ENCODE assay signal across 8 cellular contexts in the genomic region with DNA sequence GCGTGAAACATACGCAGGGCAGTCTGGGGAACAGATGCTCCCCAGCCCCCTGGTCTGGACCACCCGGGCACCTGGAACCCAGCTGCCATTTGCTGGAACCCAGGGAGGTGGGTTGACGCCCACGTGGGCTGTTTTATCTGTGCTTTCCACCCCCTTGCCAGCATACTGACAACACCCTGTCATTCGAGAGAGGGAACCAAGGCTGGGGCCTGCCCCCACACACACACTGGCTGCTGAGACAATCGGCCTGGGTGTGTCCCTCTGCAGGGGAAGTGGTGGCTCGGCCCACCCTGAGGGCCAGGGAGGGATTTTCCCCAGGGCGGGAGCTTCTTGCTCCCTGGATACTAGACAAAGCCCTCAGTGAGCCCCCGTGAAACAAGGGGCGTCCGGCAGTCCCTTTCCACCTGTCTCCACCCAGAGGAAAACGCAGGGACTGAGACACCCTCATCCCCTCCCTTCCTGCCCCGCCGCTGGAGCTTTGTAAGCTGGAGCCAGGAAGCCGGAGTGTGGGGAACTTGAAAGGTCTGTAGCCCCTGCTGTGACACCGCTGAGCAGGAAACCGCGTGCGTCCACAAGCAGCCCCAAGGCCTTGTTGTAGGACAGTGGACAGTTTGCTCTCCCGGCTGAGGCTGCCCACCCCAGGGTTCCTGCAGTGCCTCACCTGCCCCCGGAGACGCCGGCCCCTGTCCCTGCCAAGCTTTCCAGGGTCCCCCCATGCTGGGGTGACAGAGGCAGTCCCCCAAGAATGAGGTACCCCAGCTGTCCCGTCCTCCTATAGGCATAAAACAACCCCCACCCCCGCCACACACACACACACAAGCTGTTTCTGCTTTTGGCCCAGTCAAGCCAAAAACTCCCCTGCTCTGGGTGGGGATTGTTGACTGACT. TPM values are rescaled to one million over a fixed set of nuclear protein-coding genes. Genes with fewer than 3 reads are reported as not detected.
A peak's percentile ranks its signal among the peaks of the same experiment; 100 is the strongest.
DNase-seq lines count a peak whose midpoint lies in the region; ATAC-seq, FAIRE-seq and TF ChIP-seq lines count a peak whose summit lies in the region.

No MANE protein-coding gene starts in this region.

- no peaks in the 10 kb centered on the region for H4K20me1 ChIP-seq in keratinocyte (ENCODE audit: control insufficient read depth, extremely low read depth, insufficient read depth, low read length)

- H3K36me3 Mint-ChIP-seq in activated naive CD4-positive, alpha-beta T cell treated with anti-CD3 and anti-CD28 coated beads for 36 hours (ENCODE audit: low read depth): no peaks in the 10 kb centered on the region

- no peaks in the 10 kb centered on the region for H3K79me2 ChIP-seq in keratinocyte (ENCODE audit: control insufficient read depth, insufficient read depth, low read length)

- FAIRE-seq in keratinocyte (lab: Jason Lieb, UNC): peak; percentile 69

- H3K27me3 ChIP-seq in keratinocyte (ENCODE audit: control insufficient read depth, extremely low read depth, insufficient read depth, low read length): no peaks in the 10 kb centered on the region

- CTCF ChIA-PET in activated naive CD4-positive, alpha-beta T cell treated with anti-CD3 and anti-CD28 coated beads for 36 hours (lab: Charles Lee): interaction anchor here (0.6 to 2.1 kb wide), 8 partner anchors 8 to 260 kb away, joined by 3 to 15 read pairs (median 4); no protein-coding TSS in a partner anchor

- ATAC-seq in GM19463 (IDR thresholded peaks at IDR 0.05; ENCODE audit: unreplicated experiment) (peak; percentile 91), HG03565 (IDR thresholded peaks at IDR 0.05; ENCODE audit: unreplicated experiment) (no peak), GM18870 (IDR thresholded peaks at IDR 0.05; ENCODE audit: unreplicated experiment) (no peak)

- peak overlapping the region; percentile 52 for H3K9ac ChIP-seq in keratinocyte (ENCODE audit: control insufficient read depth, extremely low read depth, insufficient read depth, low read length)

- H3K27ac ChIP-seq in keratinocyte (ENCODE audit: control insufficient read depth, insufficient read depth, low read length): peak overlapping the region; percentile 24

- peak overlapping the region; percentile 85 for H2AFZ ChIP-seq in keratinocyte (ENCODE audit: control insufficient read depth, low read length)

- H3K4me2 ChIP-seq in keratinocyte (ENCODE audit: control insufficient read depth, extremely low read depth, insufficient read depth, low read depth, low read length): peak overlapping the region; percentile 42

- H3K27me3 Mint-ChIP-seq in activated naive CD4-positive, alpha-beta T cell treated with anti-CD3 and anti-CD28 coated beads for 36 hours (ENCODE audit: low read depth): no peaks in the 10 kb centered on the region

- peak; percentile 84 for DNase-seq in A172 (ENCODE audit: low spot score)
- peak; percentile 84 to 89 for DNase-seq in NOMO-1 (lab: John Stamatoyannopoulos, UW; ENCODE audit: unreplicated experiment in 2 of 2)
- DNase-seq in activated naive CD4-positive, alpha-beta T cell treated with anti-CD3 and anti-CD28 coated beads for 36 hours: peak; percentile 77
- DNase-seq in keratinocyte (ENCODE audit: low read depth, low spot score): no peak
- DNase-seq in stimulated activated CD8-positive, alpha-beta memory T cell treated with anti-CD3 and anti-CD28 coated beads, Interleukin-4, amount 100 ng/mL, for 48 hours: peak; percentile 61

- peak in 1 of 3 experiments; percentile 11 for TF ChIP-seq CTCF in keratinocyte (optimal IDR thresholded peaks at IDR 0.05 in 1 of 3, IDR thresholded peaks at IDR 0.05 in 1 of 3, conservative IDR thresholded peaks at IDR 0.05 in 1 of 3; ENCODE audit: extremely low read depth in 1 of 3, insufficient read depth in 2 of 3, low read length in 3 of 3)

- H3K4me3 ChIP-seq in keratinocyte (ENCODE audit: control insufficient read depth in 2 of 3, extremely low read depth in 1 of 3, insufficient read depth in 2 of 3, low read depth in 1 of 3, low read length in 3 of 3): no peak overlapping the region

- no peaks in the 10 kb centered on the region for H3K36me3 ChIP-seq in keratinocyte (ENCODE audit: control insufficient read depth in 2 of 2, extremely low read depth in 1 of 2, insufficient read depth in 2 of 2, low read length in 2 of 2)

- intact Hi-C loops in activated naive CD4-positive, alpha-beta T cell treated with anti-CD3 and anti-CD28 coated beads for 36 hours (cut with micrococcal nuclease): loop anchor here (2.0 kb wide), 1 partner anchor 36 kb away; no protein-coding TSS in a partner anchor

- no peaks in the 10 kb centered on the region for H3K9me3 ChIP-seq in keratinocyte (ENCODE audit: control insufficient read depth, low read depth, low read length)

- H3K4me1 ChIP-seq in keratinocyte (ENCODE audit: control insufficient read depth, extremely low read depth, insufficient read depth, low read length): peaks cover 19% of the 10 kb centered on the region

- H3K4me1 Mint-ChIP-seq in activated naive CD4-positive, alpha-beta T cell treated with anti-CD3 and anti-CD28 coated beads for 36 hours (ENCODE audit: low read depth): peaks cover 16% of the 10 kb centered on the region

- H3K9me1 ChIP-seq in keratinocyte (ENCODE audit: control insufficient read depth, extremely low read depth, insufficient read depth, low read length): no peaks in the 10 kb centered on the region

- no peak overlapping the region for H3K4me3 Mint-ChIP-seq in activated naive CD4-positive, alpha-beta T cell treated with anti-CD3 and anti-CD28 coated beads for 36 hours

- H3K27ac Mint-ChIP-seq in activated naive CD4-positive, alpha-beta T cell treated with anti-CD3 and anti-CD28 coated beads for 36 hours: no peak overlapping the region

- H3K9me3 Mint-ChIP-seq in activated naive CD4-positive, alpha-beta T cell treated with anti-CD3 and anti-CD28 coated beads for 36 hours: no peaks in the 10 kb centered on the region

- dilution Hi-C loops in keratinocyte (cut with MboI; ENCODE audit: extremely low pct_ligation_motif_present, low sequenced_read_pairs): loop anchor here (25.0 kb wide), 1 partner anchor 267 kb away; no protein-coding TSS in a partner anchor

RNA-seq across cellular contexts. Expression of gene KLF11, which starts 14.1 kb away (rescaled TPM):
- 18.7 and 21.4 TPM in 2 replicates for total RNA-seq in A172 (2014; rRNA removed; shearing (Covaris generic))
- 1 to 10 TPM; 3.0 to 3.1 TPM for total RNA-seq in activated naive CD4-positive, alpha-beta T cell treated with anti-CD3 and anti-CD28 coated beads for 36 hours
- 6.1 to 7.0 TPM (median 6.6 TPM) in 3 replicates for polyA plus RNA-seq in keratinocyte
- 4.3 TPM for polyA plus RNA-seq in keratinocyte (2011; ENCODE audit: low read depth)
- polyA plus RNA-seq in keratinocyte (2011; cell fraction: cytosol; rRNA removed): 3.7 and 5.2 TPM in 2 replicates
- 5.0 and 5.8 TPM in 2 replicates for polyA plus RNA-seq in keratinocyte (2011; cell fraction: nucleus; rRNA removed)
- polyA plus RNA-seq in keratinocyte (2012; ENCODE audit: low replicate concordance): 2.7 and 7.4 TPM in 2 replicates
- 6.7 to 17.2 TPM (median 10.8 TPM) in 3 replicates for polyA minus RNA-seq in keratinocyte
- polyA minus RNA-seq in keratinocyte (2011; cell fraction: cytosol; rRNA and poly(A)+ RNA removed): 6.3 TPM
- 3.1 and 5.7 TPM in 2 replicates for polyA minus RNA-seq in keratinocyte (2011; cell fraction: nucleus; rRNA and poly(A)+ RNA removed)

RNA-seq across cellular contexts. Expression of gene CYS1, which starts 51.0 kb away (rescaled TPM):
- 4.0 and 5.9 TPM in 2 replicates for total RNA-seq in A172 (2014; rRNA removed; shearing (Covaris generic))
- not detected for total RNA-seq in activated naive CD4-positive, alpha-beta T cell treated with anti-CD3 and anti-CD28 coated beads for 36 hours
- 0.14 to 0.52 TPM (median 0.48 TPM) in 3 replicates for polyA plus RNA-seq in keratinocyte
- polyA plus RNA-seq in keratinocyte (2011; ENCODE audit: low read depth): not detected
- polyA plus RNA-seq in keratinocyte (2011; cell fraction: cytosol; rRNA removed): 0.41 and 1.3 TPM in 2 replicates
- polyA plus RNA-seq in keratinocyte (2011; cell fraction: nucleus; rRNA removed): 0.28 and 1.6 TPM in 2 replicates
- 0.20 and 0.77 TPM in 2 replicates for polyA plus RNA-seq in keratinocyte (2012; ENCODE audit: low replicate concordance)
- polyA minus RNA-seq in keratinocyte: 0.35 to 0.92 TPM (median 0.53 TPM) in 3 replicates
- polyA minus RNA-seq in keratinocyte (2011; cell fraction: cytosol; rRNA and poly(A)+ RNA removed): 1.2 TPM
- 0.42 and 0.85 TPM in 2 replicates for polyA minus RNA-seq in keratinocyte (2011; cell fraction: nucleus; rRNA and poly(A)+ RNA removed)
